In the genomic region with DNA sequence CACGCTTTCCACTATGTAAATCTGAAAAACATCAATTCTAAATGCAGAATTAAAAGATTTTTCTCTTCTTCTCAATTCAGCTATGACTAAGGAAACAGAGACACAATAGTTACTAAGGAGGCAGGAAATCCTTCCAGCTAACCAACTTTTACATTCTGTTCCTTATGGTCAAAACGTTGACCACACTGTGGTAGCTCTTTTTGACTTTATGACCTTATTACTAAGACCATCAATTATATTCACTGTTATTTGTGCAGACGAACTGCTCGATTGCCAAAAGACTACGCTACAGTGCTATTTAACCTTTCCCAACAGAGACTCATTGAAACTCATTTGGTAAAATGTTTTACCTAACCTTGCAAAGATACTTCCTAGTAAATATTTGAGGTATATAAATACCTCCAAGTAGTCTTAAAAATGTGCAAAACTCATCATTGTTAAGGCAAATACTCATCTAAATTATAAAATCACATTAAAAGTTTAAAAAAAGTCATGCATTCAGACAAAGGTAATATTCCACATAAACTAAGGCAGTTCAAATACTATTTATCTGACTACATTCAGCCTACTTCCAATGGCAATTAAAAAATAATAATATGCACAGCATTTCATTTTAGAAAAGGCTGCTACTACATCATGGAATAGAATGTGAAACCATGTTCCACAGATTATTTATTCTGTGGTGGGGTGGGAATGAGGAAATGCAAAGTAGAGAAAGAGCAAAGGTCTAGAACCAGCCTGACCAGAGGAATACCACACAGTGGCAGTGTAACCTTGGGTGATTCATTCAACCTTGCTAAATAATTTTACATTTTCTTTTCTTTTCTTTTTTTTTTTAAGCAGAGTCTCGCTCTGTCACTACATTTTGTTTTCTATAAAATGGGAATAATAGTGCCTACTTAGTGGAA, we compare ENCODE assay signal across 1 cellular context.
A peak's percentile ranks its signal among the peaks of the same experiment; 100 is the strongest.
TF ChIP-seq lines count a peak whose summit lies in the region.

No MANE protein-coding gene starts in this region.

TF ChIP-seq in HepG2, 621 proteins besides CTCF, POLR2A, EP300 and RAD21 (continued from another document and continues in another):
- TF ChIP-seq SRSF9 (IDR thresholded peaks at IDR 0.05; ENCODE audit: borderline replicate concordance, insufficient read depth, low read depth, low read length, poor library complexity, severe bottlenecking), result no peak
- TF ChIP-seq, protein P1, sequence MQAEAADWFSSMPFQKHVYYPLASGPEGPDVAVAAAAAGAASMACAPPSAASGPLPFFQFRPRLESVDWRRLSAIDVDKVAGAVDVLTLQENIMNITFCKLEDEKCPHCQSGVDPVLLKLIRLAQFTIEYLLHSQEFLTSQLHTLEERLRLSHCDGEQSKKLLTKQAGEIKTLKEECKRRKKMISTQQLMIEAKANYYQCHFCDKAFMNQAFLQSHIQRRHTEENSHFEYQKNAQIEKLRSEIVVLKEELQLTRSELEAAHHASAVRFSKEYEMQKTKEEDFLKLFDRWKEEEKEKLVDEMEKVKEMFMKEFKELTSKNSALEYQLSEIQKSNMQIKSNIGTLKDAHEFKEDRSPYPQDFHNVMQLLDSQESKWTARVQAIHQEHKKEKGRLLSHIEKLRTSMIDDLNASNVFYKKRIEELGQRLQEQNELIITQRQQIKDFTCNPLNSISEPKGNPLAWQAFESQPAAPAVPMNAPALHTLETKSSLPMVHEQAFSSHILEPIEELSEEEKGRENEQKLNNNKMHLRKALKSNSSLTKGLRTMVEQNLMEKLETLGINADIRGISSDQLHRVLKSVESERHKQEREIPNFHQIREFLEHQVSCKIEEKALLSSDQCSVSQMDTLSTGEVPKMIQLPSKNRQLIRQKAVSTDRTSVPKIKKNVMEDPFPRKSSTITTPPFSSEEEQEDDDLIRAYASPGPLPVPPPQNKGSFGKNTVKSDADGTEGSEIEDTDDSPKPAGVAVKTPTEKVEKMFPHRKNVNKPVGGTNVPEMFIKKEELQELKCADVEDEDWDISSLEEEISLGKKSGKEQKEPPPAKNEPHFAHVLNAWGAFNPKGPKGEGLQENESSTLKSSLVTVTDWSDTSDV (CRISPR knock-in tag; IDR thresholded peaks at IDR 0.05), result no peak
- TF ChIP-seq FOXA1 (IDR thresholded peaks at IDR 0.05), result no peak
- TF ChIP-seq FOXA1 (CRISPR knock-in tag; IDR thresholded peaks at IDR 0.05), result 0 out of 2 replicates have a peak, but pooled peaks have one; percentile 20
- TF ChIP-seq FOSL2 (CRISPR knock-in tag; IDR thresholded peaks at IDR 0.05), result peak; percentile 82
- no peak for TF ChIP-seq LCORL (IDR thresholded peaks at IDR 0.05)
- no peak; the same call in 1 of the 2 replicates for TF ChIP-seq LCORL (CRISPR knock-in tag; IDR thresholded peaks at IDR 0.05)
- TF ChIP-seq GATAD2A (CRISPR knock-in tag; IDR thresholded peaks at IDR 0.05), result peak; percentile 88
- no peak for TF ChIP-seq CENPT (CRISPR knock-in tag; IDR thresholded peaks at IDR 0.05; ENCODE audit: low read depth)
- peak; percentile 62 for TF ChIP-seq NCOA2 (CRISPR knock-in tag; IDR thresholded peaks at IDR 0.05)
- TF ChIP-seq, protein P2, sequence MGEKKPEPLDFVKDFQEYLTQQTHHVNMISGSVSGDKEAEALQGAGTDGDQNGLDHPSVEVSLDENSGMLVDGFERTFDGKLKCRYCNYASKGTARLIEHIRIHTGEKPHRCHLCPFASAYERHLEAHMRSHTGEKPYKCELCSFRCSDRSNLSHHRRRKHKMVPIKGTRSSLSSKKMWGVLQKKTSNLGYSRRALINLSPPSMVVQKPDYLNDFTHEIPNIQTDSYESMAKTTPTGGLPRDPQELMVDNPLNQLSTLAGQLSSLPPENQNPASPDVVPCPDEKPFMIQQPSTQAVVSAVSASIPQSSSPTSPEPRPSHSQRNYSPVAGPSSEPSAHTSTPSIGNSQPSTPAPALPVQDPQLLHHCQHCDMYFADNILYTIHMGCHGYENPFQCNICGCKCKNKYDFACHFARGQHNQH (CRISPR knock-in tag; IDR thresholded peaks at IDR 0.05), result peak; percentile 38; the same call in 1 of the 2 replicates
- TF ChIP-seq ISL2 (CRISPR knock-in tag; IDR thresholded peaks at IDR 0.05), result peak; percentile 63
- TF ChIP-seq ZNF644 (CRISPR knock-in tag; IDR thresholded peaks at IDR 0.05; ENCODE audit: low read depth), result peak; percentile 82
- TF ChIP-seq CBX1 (IDR thresholded peaks at IDR 0.05; ENCODE audit: low read depth), result no peak
- TF ChIP-seq SMC3 (IDR thresholded peaks at IDR 0.05; ENCODE audit: low read length), result peak; percentile 68
- TF ChIP-seq CREM (IDR thresholded peaks at IDR 0.05), result peak; percentile 29; the same call in 1 of the 2 replicates
- TF ChIP-seq CREM (CRISPR knock-in tag; IDR thresholded peaks at IDR 0.05), result no peak
- TF ChIP-seq KDM3A (CRISPR knock-in tag; IDR thresholded peaks at IDR 0.05; ENCODE audit: low read depth), result 0 out of 2 replicates have a peak, but pooled peaks have one; percentile 20
- no peak for TF ChIP-seq ZFY (CRISPR knock-in tag; IDR thresholded peaks at IDR 0.05)
- TF ChIP-seq, protein P3, sequence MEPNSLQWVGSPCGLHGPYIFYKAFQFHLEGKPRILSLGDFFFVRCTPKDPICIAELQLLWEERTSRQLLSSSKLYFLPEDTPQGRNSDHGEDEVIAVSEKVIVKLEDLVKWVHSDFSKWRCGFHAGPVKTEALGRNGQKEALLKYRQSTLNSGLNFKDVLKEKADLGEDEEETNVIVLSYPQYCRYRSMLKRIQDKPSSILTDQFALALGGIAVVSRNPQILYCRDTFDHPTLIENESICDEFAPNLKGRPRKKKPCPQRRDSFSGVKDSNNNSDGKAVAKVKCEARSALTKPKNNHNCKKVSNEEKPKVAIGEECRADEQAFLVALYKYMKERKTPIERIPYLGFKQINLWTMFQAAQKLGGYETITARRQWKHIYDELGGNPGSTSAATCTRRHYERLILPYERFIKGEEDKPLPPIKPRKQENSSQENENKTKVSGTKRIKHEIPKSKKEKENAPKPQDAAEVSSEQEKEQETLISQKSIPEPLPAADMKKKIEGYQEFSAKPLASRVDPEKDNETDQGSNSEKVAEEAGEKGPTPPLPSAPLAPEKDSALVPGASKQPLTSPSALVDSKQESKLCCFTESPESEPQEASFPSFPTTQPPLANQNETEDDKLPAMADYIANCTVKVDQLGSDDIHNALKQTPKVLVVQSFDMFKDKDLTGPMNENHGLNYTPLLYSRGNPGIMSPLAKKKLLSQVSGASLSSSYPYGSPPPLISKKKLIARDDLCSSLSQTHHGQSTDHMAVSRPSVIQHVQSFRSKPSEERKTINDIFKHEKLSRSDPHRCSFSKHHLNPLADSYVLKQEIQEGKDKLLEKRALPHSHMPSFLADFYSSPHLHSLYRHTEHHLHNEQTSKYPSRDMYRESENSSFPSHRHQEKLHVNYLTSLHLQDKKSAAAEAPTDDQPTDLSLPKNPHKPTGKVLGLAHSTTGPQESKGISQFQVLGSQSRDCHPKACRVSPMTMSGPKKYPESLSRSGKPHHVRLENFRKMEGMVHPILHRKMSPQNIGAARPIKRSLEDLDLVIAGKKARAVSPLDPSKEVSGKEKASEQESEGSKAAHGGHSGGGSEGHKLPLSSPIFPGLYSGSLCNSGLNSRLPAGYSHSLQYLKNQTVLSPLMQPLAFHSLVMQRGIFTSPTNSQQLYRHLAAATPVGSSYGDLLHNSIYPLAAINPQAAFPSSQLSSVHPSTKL (CRISPR knock-in tag; IDR thresholded peaks at IDR 0.05), result peak; percentile 92
- peak; percentile 76 for TF ChIP-seq KAT8 (CRISPR knock-in tag; IDR thresholded peaks at IDR 0.05)
- TF ChIP-seq, protein P4, sequence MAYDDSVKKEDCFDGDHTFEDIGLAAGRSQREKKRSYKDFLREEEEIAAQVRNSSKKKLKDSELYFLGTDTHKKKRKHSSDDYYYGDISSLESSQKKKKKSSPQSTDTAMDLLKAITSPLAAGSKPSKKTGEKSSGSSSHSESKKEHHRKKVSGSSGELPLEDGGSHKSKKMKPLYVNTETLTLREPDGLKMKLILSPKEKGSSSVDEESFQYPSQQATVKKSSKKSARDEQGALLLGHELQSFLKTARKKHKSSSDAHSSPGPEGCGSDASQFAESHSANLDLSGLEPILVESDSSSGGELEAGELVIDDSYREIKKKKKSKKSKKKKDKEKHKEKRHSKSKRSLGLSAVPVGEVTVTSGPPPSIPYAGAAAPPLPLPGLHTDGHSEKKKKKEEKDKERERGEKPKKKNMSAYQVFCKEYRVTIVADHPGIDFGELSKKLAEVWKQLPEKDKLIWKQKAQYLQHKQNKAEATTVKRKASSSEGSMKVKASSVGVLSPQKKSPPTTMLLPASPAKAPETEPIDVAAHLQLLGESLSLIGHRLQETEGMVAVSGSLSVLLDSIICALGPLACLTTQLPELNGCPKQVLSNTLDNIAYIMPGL (CRISPR knock-in tag; IDR thresholded peaks at IDR 0.05; ENCODE audit: borderline replicate concordance in 1 of 2, low read depth in 1 of 2), result peak in 1 of 2 experiments; percentile 50; a peak in 1 of 4 replicates
- TF ChIP-seq EHMT2 (IDR thresholded peaks at IDR 0.05; ENCODE audit: borderline replicate concordance, low read depth, low read length), result peak; percentile 76; the same call in 1 of the 2 replicates
- TF ChIP-seq KAT7 (CRISPR knock-in tag; IDR thresholded peaks at IDR 0.05; ENCODE audit: borderline replicate concordance), result peak; percentile 61; the same call in 1 of the 2 replicates
- TF ChIP-seq, protein P5, sequence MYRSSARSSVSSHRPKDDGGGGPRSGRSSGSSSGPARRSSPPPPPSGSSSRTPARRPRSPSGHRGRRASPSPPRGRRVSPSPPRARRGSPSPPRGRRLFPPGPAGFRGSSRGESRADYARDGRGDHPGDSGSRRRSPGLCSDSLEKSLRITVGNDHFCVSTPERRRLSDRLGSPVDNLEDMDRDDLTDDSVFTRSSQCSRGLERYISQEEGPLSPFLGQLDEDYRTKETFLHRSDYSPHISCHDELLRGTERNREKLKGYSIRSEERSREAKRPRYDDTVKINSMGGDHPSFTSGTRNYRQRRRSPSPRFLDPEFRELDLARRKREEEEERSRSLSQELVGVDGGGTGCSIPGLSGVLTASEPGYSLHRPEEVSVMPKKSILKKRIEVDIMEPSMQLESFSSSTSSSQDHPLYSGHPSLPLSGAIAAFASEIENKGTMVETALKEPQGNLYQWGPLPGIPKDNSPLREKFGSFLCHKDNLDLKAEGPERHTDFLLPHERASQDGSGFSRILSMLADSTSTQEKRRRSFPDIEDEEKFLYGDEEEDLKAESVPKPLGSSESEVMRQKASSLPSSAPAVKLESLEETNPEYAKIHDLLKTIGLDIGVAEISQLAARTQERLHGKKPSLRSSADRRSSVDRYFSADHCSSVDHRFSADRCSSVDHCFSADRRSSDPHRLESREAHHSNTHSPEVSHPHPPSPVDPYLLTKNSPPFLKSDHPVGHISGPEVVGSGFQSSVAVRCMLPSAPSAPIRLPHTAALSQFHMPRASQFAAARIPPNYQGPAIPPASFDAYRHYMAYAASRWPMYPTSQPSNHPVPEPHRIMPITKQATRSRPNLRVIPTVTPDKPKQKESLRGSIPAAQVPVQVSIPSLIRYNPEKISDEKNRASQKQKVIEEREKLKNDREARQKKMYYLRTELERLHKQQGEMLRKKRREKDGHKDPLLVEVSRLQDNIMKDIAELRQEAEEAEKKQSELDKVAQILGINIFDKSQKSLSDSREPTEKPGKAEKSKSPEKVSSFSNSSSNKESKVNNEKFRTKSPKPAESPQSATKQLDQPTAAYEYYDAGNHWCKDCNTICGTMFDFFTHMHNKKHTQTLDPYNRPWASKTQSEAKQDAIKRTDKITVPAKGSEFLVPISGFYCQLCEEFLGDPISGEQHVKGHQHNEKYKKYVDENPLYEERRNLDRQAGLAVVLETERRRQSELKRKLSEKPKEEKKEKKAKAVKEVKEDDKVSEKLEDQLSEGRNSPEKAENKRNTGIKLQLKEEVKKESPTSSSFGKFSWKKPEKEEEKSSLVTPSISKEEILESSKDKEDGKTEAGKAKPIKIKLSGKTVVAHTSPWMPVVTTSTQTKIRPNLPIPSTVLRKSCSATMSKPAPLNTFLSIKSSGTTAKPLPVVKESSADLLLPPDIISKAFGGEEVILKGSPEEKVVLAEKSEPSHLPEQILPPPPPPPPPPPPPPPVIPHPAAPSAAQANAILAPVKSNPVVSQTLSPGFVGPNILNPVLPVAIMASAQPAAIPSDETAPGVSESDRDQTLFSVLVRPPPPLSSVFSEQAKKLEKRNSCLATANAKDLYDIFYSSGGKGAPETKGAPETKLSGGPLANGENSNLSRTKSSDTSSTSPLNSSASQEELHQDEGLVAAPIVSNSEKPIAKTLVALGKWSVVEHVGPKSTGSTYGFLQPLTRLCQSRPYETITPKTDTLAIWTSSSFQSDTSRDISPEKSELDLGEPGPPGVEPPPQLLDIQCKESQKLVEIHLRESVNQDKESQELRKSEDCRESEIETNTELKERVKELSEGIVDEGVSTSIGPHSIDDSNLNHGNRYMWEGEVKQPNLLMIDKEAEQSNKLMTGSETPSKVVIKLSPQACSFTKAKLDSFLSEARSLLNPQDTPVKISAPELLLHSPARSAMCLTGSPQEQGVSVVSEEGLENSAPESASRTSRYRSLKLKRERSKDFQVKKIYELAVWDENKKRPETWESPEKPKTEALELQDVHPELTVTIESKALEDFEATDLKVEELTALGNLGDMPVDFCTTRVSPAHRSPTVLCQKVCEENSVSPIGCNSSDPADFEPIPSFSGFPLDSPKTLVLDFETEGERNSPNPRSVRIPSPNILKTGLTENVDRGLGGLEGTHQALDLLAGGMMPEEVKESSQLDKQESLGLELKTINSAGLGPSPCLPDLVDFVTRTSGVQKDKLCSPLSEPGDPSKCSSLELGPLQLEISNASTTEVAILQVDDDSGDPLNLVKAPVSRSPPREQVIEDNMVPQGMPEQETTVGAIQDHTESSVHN (CRISPR knock-in tag; IDR thresholded peaks at IDR 0.05), result no peak
- TF ChIP-seq, protein P6, sequence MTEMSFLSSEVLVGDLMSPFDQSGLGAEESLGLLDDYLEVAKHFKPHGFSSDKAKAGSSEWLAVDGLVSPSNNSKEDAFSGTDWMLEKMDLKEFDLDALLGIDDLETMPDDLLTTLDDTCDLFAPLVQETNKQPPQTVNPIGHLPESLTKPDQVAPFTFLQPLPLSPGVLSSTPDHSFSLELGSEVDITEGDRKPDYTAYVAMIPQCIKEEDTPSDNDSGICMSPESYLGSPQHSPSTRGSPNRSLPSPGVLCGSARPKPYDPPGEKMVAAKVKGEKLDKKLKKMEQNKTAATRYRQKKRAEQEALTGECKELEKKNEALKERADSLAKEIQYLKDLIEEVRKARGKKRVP (CRISPR knock-in tag; IDR thresholded peaks at IDR 0.05), result 0 out of 4 replicates have a peak, but pooled peaks of 1 of the 2 experiments have one; percentile 24
- TF ChIP-seq ELF1 (CRISPR knock-in tag; IDR thresholded peaks at IDR 0.05), result peak; percentile 86
- TF ChIP-seq DMAP1 (CRISPR knock-in tag; IDR thresholded peaks at IDR 0.05), result 0 out of 2 replicates have a peak, but pooled peaks have one; percentile 15
- no peak for TF ChIP-seq ZSCAN29 (CRISPR knock-in tag; conservative IDR thresholded peaks at IDR 0.05)
- 0 out of 2 replicates have a peak, but pooled peaks have one; percentile 37 for TF ChIP-seq SMYD3 (CRISPR knock-in tag; IDR thresholded peaks at IDR 0.05)
- TF ChIP-seq ZFP36L1 (CRISPR knock-in tag; IDR thresholded peaks at IDR 0.05), result peak; percentile 75
- TF ChIP-seq SALL1 (CRISPR knock-in tag; IDR thresholded peaks at IDR 0.05), result peak; percentile 13; the same call in 1 of the 2 replicates
- peak; percentile 73 for TF ChIP-seq ERF (CRISPR knock-in tag; IDR thresholded peaks at IDR 0.05)
- peak; percentile 71 for TF ChIP-seq RXRB (CRISPR knock-in tag; IDR thresholded peaks at IDR 0.05; ENCODE audit: borderline replicate concordance)
- 0 out of 2 replicates have a peak, but pooled peaks have one; percentile 67 for TF ChIP-seq ZNF510 (CRISPR knock-in tag; IDR thresholded peaks at IDR 0.05; ENCODE audit: low read depth)
- peak; percentile 53; the same call in 1 of the 2 replicates for TF ChIP-seq MXD4 (CRISPR knock-in tag; IDR thresholded peaks at IDR 0.05)
